Comparison of ENCODE assay signal across 2 cellular contexts in genomic region chr4:95362906-95363578, GRCh38.
TF ChIP-seq lines count a peak whose summit lies in the region.

No MANE protein-coding gene starts in this region.

TF ChIP-seq in IMR-90, 13 proteins besides CTCF, POLR2A, EP300 and RAD21 (continued from another document):
- no peak for TF ChIP-seq MAZ (IDR thresholded peaks at IDR 0.05; ENCODE audit: borderline replicate concordance, low read depth, low read length)
- no peak for TF ChIP-seq CHD1 (IDR thresholded peaks at IDR 0.05; ENCODE audit: low read depth, low read length)
- no peak for TF ChIP-seq MXI1 (IDR thresholded peaks at IDR 0.05; ENCODE audit: borderline replicate concordance, low read depth, low read length)
- TF ChIP-seq BHLHE40 (IDR thresholded peaks at IDR 0.05; ENCODE audit: low read depth, low read length): no peak

TF ChIP-seq in liver, 16 proteins besides CTCF, POLR2A, EP300 and RAD21 (continued from another document):
- no peak for TF ChIP-seq ZBTB33 (IDR thresholded peaks at IDR 0.05)
- TF ChIP-seq HNF4A (conservative IDR thresholded peaks at IDR 0.05): no peak
